In genomic region chr4:180148737-180149136, GRCh38 we compare ENCODE assay signal across 27 cellular contexts.
"Had no signal": no experiment of that assay in that cellular context is flagged by ENCODE, and none has a peak within 500 bp of the region (broad histone marks: within the 10 kb centered on the region; RNA-seq: fewer than 3 reads in every experiment).

No MANE protein-coding gene starts in this region.

- ATAC-seq: activated T-cell treated with anti-CD3 and anti-CD28 coated beads, Interleukin-2, amount 50 U/mL, for 4 hours; activated T-helper 17 cell treated with anti-CD3 and anti-CD28 coated beads, Interleukin-2, amount 50 U/mL, for 72 hours; foreskin keratinocyte; gastrocnemius medialis; heart left ventricle; WTC11 had no signal

- H3K27ac ChIP-seq: cardiac muscle cell, colonic mucosa, esophagus muscularis mucosa, foreskin keratinocyte, gastrocnemius medialis, heart left ventricle, VCaP had no signal

- H3K36me3 ChIP-seq: cardiac muscle cell, colonic mucosa, esophagus muscularis mucosa, gastrocnemius medialis, heart left ventricle had no signal

- H3K4me1 ChIP-seq: colonic mucosa, esophagus muscularis mucosa, foreskin keratinocyte, gastrocnemius medialis, heart left ventricle had no signal

- DNase-seq: activated CD4-positive, alpha-beta memory T cell treated with anti-CD3 and anti-CD28 coated beads, Interleukin-2, amount 10 ng/mL, durations not matched to agents 7 days and 5 days; activated CD4-positive, alpha-beta T cell treated with anti-CD3 and anti-CD28 coated beads for 1 hour; activated CD4-positive, alpha-beta T cell treated with anti-CD3 and anti-CD28 coated beads for 4 hours; activated CD4-positive, alpha-beta T cell treated with anti-CD3 and anti-CD28 coated beads, Interleukin-2, amount 10 ng/mL, durations not matched to agents 7 days and 5 days; activated CD4-positive, alpha-beta T cell treated with anti-CD3 and anti-CD28 coated beads, Interleukin-2, amount 50 U/mL, for 4 hours; activated CD8-positive, alpha-beta memory T cell treated with anti-CD3 and anti-CD28 coated beads, Interleukin-2, amount 50 U/mL, for 48 hours; activated effector memory CD4-positive, alpha-beta T cell treated with Interleukin-2 at 50 U/mL for 16 hours; activated gamma-delta T cell treated with Interleukin-2 at 50 U/mL for 16 hours; activated naive CD4-positive, alpha-beta T cell treated with anti-CD3 and anti-CD28 coated beads, Interleukin-2, amount 50 U/mL, for 16 hours; activated naive CD4-positive, alpha-beta T cell treated with Interleukin-2 at 50 U/mL for 16 hours; activated T-cell treated with anti-CD3 and anti-CD28 coated beads, Interleukin-2, amount 50 U/mL, for 4 hours; amniotic stem cell; anterior cingulate cortex; central memory CD4-positive, alpha-beta T cell; cerebellar nuclear complex; colonic mucosa; effector CD8-positive, alpha-beta T cell; foreskin keratinocyte; gastrocnemius medialis; glutamatergic neuron; heart left ventricle; T-helper 2 cell had no signal

- H3K9me3 ChIP-seq: colonic mucosa, esophagus muscularis mucosa, gastrocnemius medialis, heart left ventricle had no signal

- H3K27me3 ChIP-seq: cardiac muscle cell, colonic mucosa, esophagus muscularis mucosa, foreskin keratinocyte, gastrocnemius medialis, heart left ventricle had no signal

- H3K4me3 ChIP-seq: cardiac muscle cell, colonic mucosa, esophagus muscularis mucosa, gastrocnemius medialis, heart left ventricle had no signal
